24 cellular contexts compared by ENCODE assay signal in the genomic region with DNA sequence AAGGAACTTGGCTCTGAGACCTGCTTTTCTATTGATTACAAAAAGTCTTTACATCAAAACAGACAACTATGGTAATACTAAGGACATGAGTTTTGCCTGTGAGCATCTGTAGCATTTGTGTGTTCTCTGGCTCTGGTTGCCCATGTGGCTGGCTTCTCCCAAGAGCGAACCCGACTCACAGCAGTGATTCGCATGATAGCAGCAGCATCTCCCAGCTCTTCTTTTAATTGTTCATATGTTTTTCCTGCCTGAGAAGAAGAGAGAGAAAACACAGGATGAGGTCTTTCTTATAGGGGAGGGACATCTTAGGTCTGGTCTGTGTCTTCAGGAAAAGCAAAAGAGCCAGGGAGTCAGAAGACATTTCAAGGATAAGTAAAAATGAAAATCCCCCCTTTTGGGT. TPM values are rescaled to one million over a fixed set of nuclear protein-coding genes. Genes with fewer than 3 reads are reported as not detected.
"Had no signal": no experiment of that assay in that cellular context is flagged by ENCODE, and none has a peak within 500 bp of the region (broad histone marks: within the 10 kb centered on the region; RNA-seq: fewer than 3 reads in every experiment).

No MANE protein-coding gene starts in this region.

- H3K27me3 ChIP-seq: colonic mucosa, gastrocnemius medialis, ovary, sigmoid colon, testis, tibial artery had no signal

- H3K4me1 Mint-ChIP-seq: endodermal cell had no signal

- H3K27me3 Mint-ChIP-seq: dendritic cell treated with granulocyte-macrophage colony-stimulating factor and Interleukin-4, amounts not matched to agents 40 ng/mL and 50 ng/mL, for 4 days; type B pancreatic cell had no signal

- H3K27ac ChIP-seq: colonic mucosa, epithelial cell of prostate, gastrocnemius medialis, lower lobe of right lung, ovary, psoas muscle, sigmoid colon, testis, tibial artery had no signal

- H3K4me1 ChIP-seq: colonic mucosa, psoas muscle, testis had no signal

- ATAC-seq: esophagus mucosa, gastrocnemius medialis, left ventricle myocardium superior, lower lobe of right lung, natural killer cell, psoas muscle, right cardiac atrium had no signal

- H3K4me3 Mint-ChIP-seq: dendritic cell treated with granulocyte-macrophage colony-stimulating factor and Interleukin-4, amounts not matched to agents 40 ng/mL and 50 ng/mL, for 4 days; endodermal cell; natural killer cell; type B pancreatic cell had no signal

- DNase-seq: colonic mucosa; effector CD8-positive, alpha-beta T cell; endodermal cell; foreskin fibroblast; gastrocnemius medialis; head of caudate nucleus; left ventricle myocardium superior; lower lobe of right lung; natural killer cell; occipital lobe; ovary; psoas muscle; right cardiac atrium; sigmoid colon; stimulated activated CD4-positive, alpha-beta T cell treated with anti-CD3 and anti-CD28 coated beads, Interleukin-2, amount 100 ng/mL, for 24 hours; stimulated activated CD4-positive, alpha-beta T cell treated with anti-CD3 and anti-CD28 coated beads, Interleukin-4, amount 100 ng/mL, for 24 hours; stimulated activated naive CD4-positive, alpha-beta T cell; substantia nigra; testis; tibial artery had no signal

- H3K27ac Mint-ChIP-seq: dendritic cell treated with granulocyte-macrophage colony-stimulating factor and Interleukin-4, amounts not matched to agents 40 ng/mL and 50 ng/mL, for 4 days; endodermal cell; natural killer cell; type B pancreatic cell had no signal

- H3K4me3 ChIP-seq: colonic mucosa, gastrocnemius medialis, lower lobe of right lung, ovary, psoas muscle, sigmoid colon, testis, tibial artery had no signal

- H3K36me3 ChIP-seq: ovary had no signal

- H3K9me3 Mint-ChIP-seq: dendritic cell treated with granulocyte-macrophage colony-stimulating factor and Interleukin-4, amounts not matched to agents 40 ng/mL and 50 ng/mL, for 4 days; endodermal cell; natural killer cell; type B pancreatic cell had no signal

- H3K9me3 ChIP-seq: colonic mucosa, gastrocnemius medialis, lower lobe of right lung, ovary, psoas muscle, sigmoid colon, testis, tibial artery had no signal

RNA-seq across cellular contexts. Expression of a gene that starts 34.1 kb away (rescaled TPM):
- total RNA-seq: gastrocnemius medialis, left ventricle myocardium superior, occipital lobe had no signal
